In genomic region chr17:38799501-38800236, GRCh38 we compare ENCODE assay signal across 8 cellular contexts. TPM values are rescaled to one million over a fixed set of nuclear protein-coding genes. Genes with fewer than 3 reads are reported as not detected.
DNase-seq lines count a peak whose midpoint lies in the region; FAIRE-seq and TF ChIP-seq lines count a peak whose summit lies in the region.

Gene PIP4K2B (minus strand): TSS chr17:38799556. CDS start chr17:38799424, 132 bp downstream.

- H3K27ac Mint-ChIP-seq in HFFc6 = peak within 1 kb of the TSS; percentile 92
- peak within 1 kb of the TSS; percentile 89 for H3K27ac Mint-ChIP-seq in activated naive CD4-positive, alpha-beta T cell treated with anti-CD3 and anti-CD28 coated beads for 36 hours

- H3K4me3 Mint-ChIP-seq in HFFc6 = peak within 1 kb of the TSS; percentile 96
- H3K4me3 Mint-ChIP-seq in activated naive CD4-positive, alpha-beta T cell treated with anti-CD3 and anti-CD28 coated beads for 36 hours = peak within 1 kb of the TSS; percentile 95

- CTCF ChIA-PET in activated naive CD4-positive, alpha-beta T cell treated with anti-CD3 and anti-CD28 coated beads for 36 hours (lab: Charles Lee) = interaction anchor here (1.0 kb wide), 1 partner anchor 38 kb away, joined by 6 read pairs; no protein-coding TSS in a partner anchor

- H3K4me1 ChIP-seq in neuronal stem cell (ENCODE audit: control insufficient read depth in 2 of 2, insufficient read depth in 1 of 2, low read depth in 1 of 2, low read length in 2 of 2) (peaks cover 10 to 14% of the 10 kb centered on the region in 2 donors), subcutaneous abdominal adipose tissue (ENCODE audit: control insufficient read depth in 5 of 5, insufficient read depth in 5 of 5, low read length in 5 of 5) (peaks cover 15 to 37% (median 36%) of the 10 kb centered on the region in 5 donors)

- H3K79me1 ChIP-seq in neuronal stem cell (ENCODE audit: low read depth, low read length) = peaks cover 7% of the 10 kb centered on the region

- peak within 1 kb of the TSS; percentile 88 for H2BK120ac ChIP-seq in neuronal stem cell (ENCODE audit: low read depth, low read length)

- peak within 1 kb of the TSS; percentile 97 for H3K27ac ChIP-seq in neuronal stem cell (replicated peaks; ENCODE audit: low read length)
- peak within 1 kb of the TSS; percentile 93 for H3K27ac ChIP-seq in subcutaneous abdominal adipose tissue (ENCODE audit: low read depth, low read length)

- TF ChIP-seq CTCF in HFFc6 (IDR thresholded peaks at IDR 0.05) (no peak), NB4 (IDR thresholded peaks at IDR 0.05; ENCODE audit: low read depth, low read length) (no peak)

- H3K23ac ChIP-seq in neuronal stem cell (ENCODE audit: low read depth, low read length, poor library complexity) = peak within 1 kb of the TSS; percentile 95

- peak within 1 kb of the TSS; percentile 100 for H3K18ac ChIP-seq in neuronal stem cell (ENCODE audit: low read length)

- intact Hi-C loops in activated naive CD4-positive, alpha-beta T cell treated with anti-CD3 and anti-CD28 coated beads for 36 hours (cut with micrococcal nuclease) = loop anchor here (1.0 to 5.0 kb wide), 5 partner anchors 47 to 353 kb away; partner anchors contain the start of genes PLXDC1, PSMB3 and RPL23

- peak within 1 kb of the TSS; percentile 93 for H2AFZ ChIP-seq in neuronal stem cell (ENCODE audit: low read length)

- peak within 1 kb of the TSS; percentile 96 for H2AK5ac ChIP-seq in neuronal stem cell (ENCODE audit: low read depth, low read length)

- WGBS in neuronal stem cell (ENCODE audit: extremely low coverage in 2 of 2, insufficient read length in 2 of 2, insufficient replicate concordance in 1 of 2), 2 donors = no CpG with 5 or more reads among the region's 76 CpGs

- peak within 1 kb of the TSS; percentile 78 for H2BK15ac ChIP-seq in neuronal stem cell (ENCODE audit: low read length)

- DNase-seq in GM04504 (ENCODE audit: low read depth) (peak; percentile 96), HFFc6 (peak; percentile 96), NB4 (ENCODE audit: low read depth) (peak; percentile 99), SK-N-DZ (ENCODE audit: low spot score) (peak; percentile 99), frontal cortex (ENCODE audit: low spot score in 2 of 2) (peak; percentile 94 to 96), neuronal stem cell (ENCODE audit: low spot score) (peak; percentile 98)
- DNase-seq in activated naive CD4-positive, alpha-beta T cell treated with anti-CD3 and anti-CD28 coated beads for 36 hours = peak; percentile 91

- H3K27me3 ChIP-seq in neuronal stem cell (ENCODE audit: control insufficient read depth in 3 of 3, insufficient read depth in 3 of 3, low read depth in 1 of 3, low read length in 3 of 3) = no peaks in the 10 kb centered on the region
- H3K27me3 ChIP-seq in subcutaneous abdominal adipose tissue (ENCODE audit: control insufficient read depth in 5 of 5, insufficient read depth in 4 of 5, low read length in 5 of 5) = no peaks in the 10 kb centered on the region

- H3K9ac ChIP-seq in neuronal stem cell (ENCODE audit: low read depth, low read length, poor library complexity) = peak within 1 kb of the TSS; percentile 99
- H3K9ac ChIP-seq in subcutaneous abdominal adipose tissue (ENCODE audit: low read length in 5 of 5) = peak within 1 kb of the TSS; percentile 88 to 93 (median 91)

- peaks cover 3% of the 10 kb centered on the region; the same call in 1 of the 2 replicates for H3K27me3 Mint-ChIP-seq in HFFc6 (ENCODE audit: insufficient read depth)
- no peaks in the 10 kb centered on the region for H3K27me3 Mint-ChIP-seq in activated naive CD4-positive, alpha-beta T cell treated with anti-CD3 and anti-CD28 coated beads for 36 hours (ENCODE audit: low read depth)

- no peak within 1 kb of the TSS for H4K8ac ChIP-seq in neuronal stem cell (ENCODE audit: low read depth, low read length)

- no peak within 1 kb of the TSS for H2BK12ac ChIP-seq in neuronal stem cell (ENCODE audit: low read length)

- peak; percentile 38 for TF ChIP-seq POLR2A in NB4 (IDR thresholded peaks at IDR 0.05; ENCODE audit: extremely low read depth, insufficient read length)

- FAIRE-seq in frontal cortex (lab: Jason Lieb, UNC) = no peak

- H3K4me2 ChIP-seq in neuronal stem cell (ENCODE audit: insufficient read depth, low read length, poor library complexity, severe bottlenecking) = peak within 1 kb of the TSS; percentile 69

- H4K91ac ChIP-seq in neuronal stem cell (ENCODE audit: low read depth, low read length, poor library complexity) = peak within 1 kb of the TSS; percentile 93

- H3K9me3 ChIP-seq in neuronal stem cell (replicated peaks in 1 of 2; ENCODE audit: control insufficient read depth in 2 of 2, insufficient read depth in 1 of 2, low read depth in 1 of 2, low read length in 2 of 2) (no peaks in the 10 kb centered on the region), subcutaneous abdominal adipose tissue (ENCODE audit: control insufficient read depth in 5 of 5, low read length in 5 of 5) (no peaks in the 10 kb centered on the region)

- H3K4me3 ChIP-seq in NB4 (ENCODE audit: low read depth, low read length) (peak within 1 kb of the TSS; percentile 81), neuronal stem cell (ENCODE audit: low read length in 2 of 2) (peak within 1 kb of the TSS; percentile 95 to 98), subcutaneous abdominal adipose tissue (ENCODE audit: low read depth in 1 of 5, low read length in 5 of 5) (peak within 1 kb of the TSS; percentile 73 to 96 (median 90))

- H3K4me1 Mint-ChIP-seq in HFFc6 (ENCODE audit: low read depth) = peaks cover 38% of the 10 kb centered on the region
- H3K4me1 Mint-ChIP-seq in activated naive CD4-positive, alpha-beta T cell treated with anti-CD3 and anti-CD28 coated beads for 36 hours (ENCODE audit: low read depth) = peaks cover 34% of the 10 kb centered on the region

- peak within 1 kb of the TSS; percentile 60 for H3K4ac ChIP-seq in neuronal stem cell (ENCODE audit: low read length)

- H3K9me3 Mint-ChIP-seq in HFFc6 = no peaks in the 10 kb centered on the region
- no peaks in the 10 kb centered on the region for H3K9me3 Mint-ChIP-seq in activated naive CD4-positive, alpha-beta T cell treated with anti-CD3 and anti-CD28 coated beads for 36 hours

- peak within 1 kb of the TSS; percentile 93 for H2BK5ac ChIP-seq in neuronal stem cell (ENCODE audit: low read length)

- H3K36me3 ChIP-seq in neuronal stem cell (replicated peaks in 1 of 2; ENCODE audit: control insufficient read depth in 2 of 2, insufficient read depth in 2 of 2, low read length in 2 of 2) = peaks cover 10 to 67% of the 10 kb centered on the region in 2 donors
- H3K36me3 ChIP-seq in subcutaneous abdominal adipose tissue (ENCODE audit: control insufficient read depth in 5 of 5, insufficient read depth in 5 of 5, low read length in 5 of 5) = peaks cover 14 to 34% (median 31%) of the 10 kb centered on the region in 5 donors

- H3K36me3 Mint-ChIP-seq in HFFc6 (ENCODE audit: low read depth) = peaks cover 49% of the 10 kb centered on the region
- H3K36me3 Mint-ChIP-seq in activated naive CD4-positive, alpha-beta T cell treated with anti-CD3 and anti-CD28 coated beads for 36 hours (ENCODE audit: low read depth) = peaks cover 27% of the 10 kb centered on the region

- H3K14ac ChIP-seq in neuronal stem cell (ENCODE audit: low read length) = peak within 1 kb of the TSS; percentile 94

RNA-seq across cellular contexts. Expression of gene PIP4K2B, which starts in this region (rescaled TPM):
- total RNA-seq in HFFc6 (2021; fragmentation: NEBNext Ultra II Directional; extraction: Animal tissue kit (Norgen Biotek cat#: 25700)) = 10 to 100 TPM; 48.7 to 61.8 (median 55.5) TPM
- polyA plus RNA-seq in SK-N-DZ (2014; cell fraction: cytosol; rRNA removed) = 55.3 and 64.1 TPM in 2 replicates
- 60.6 and 62.5 TPM in 2 replicates for polyA plus RNA-seq in SK-N-DZ (2014; cell fraction: nucleus; rRNA removed)
- 10 to 100 TPM; 30.1 to 33.4 TPM for total RNA-seq in activated naive CD4-positive, alpha-beta T cell treated with anti-CD3 and anti-CD28 coated beads for 36 hours
- total RNA-seq in frontal cortex = 172 TPM
- 43.4 TPM for polyA plus RNA-seq in neuronal stem cell (2013, experiment 1 of 2)
- polyA plus RNA-seq in neuronal stem cell (2013, experiment 2 of 2) = 45.5 TPM

Comparison
In these comparisons a context has a peak if more than half of its experiments do, and no peak if none do; other contexts are left out.
1. Peak in every context shown above with its lines: DNase-seq, H3K4me3 ChIP-seq and H3K27ac ChIP-seq.